In genomic region chr5:87137280-87137679, GRCh38 we compare ENCODE assay signal across 28 cellular contexts.
A peak's percentile ranks its signal among the peaks of the same experiment; 100 is the strongest.
DNase-seq lines count a peak whose midpoint lies in the region; ATAC-seq and TF ChIP-seq lines count a peak whose summit lies in the region.
"Had no signal": no experiment of that assay in that cellular context is flagged by ENCODE, and none has a peak within 500 bp of the region (broad histone marks: within the 10 kb centered on the region; RNA-seq: fewer than 3 reads in every experiment).

No MANE protein-coding gene starts in this region.

- H2AFZ ChIP-seq in mesenchymal stem cell (ENCODE audit: low read depth, low read length) (no peak overlapping the region), smooth muscle cell (ENCODE audit: low read depth) (peak overlapping the region; percentile 85)

- DNase-seq in G401 (ENCODE audit: low spot score) (peak; percentile 10), fibroblast of the aortic adventitia (ENCODE audit: low read depth) (peak; percentile 61), mesenchymal stem cell (no peak), smooth muscle cell (lab: John Stamatoyannopoulos, UW; ENCODE audit: unreplicated experiment) (no peak), endothelial cell (ENCODE audit: low spot score) (no peak), SKM-1 treated with dmso at 0.1 percent for 144 hours (lab: John Stamatoyannopoulos, UW; ENCODE audit: unreplicated experiment) (no peak)
- DNase-seq in activated CD8-positive, alpha-beta T cell treated with anti-CD3 and anti-CD28 coated beads for 36 hours: no peak
- DNase-seq: activated CD8-positive, alpha-beta T cell treated with anti-CD3 and anti-CD28 coated beads, Interleukin-2, amount 10 ng/mL, durations not matched to agents 7 days and 5 days; amniotic stem cell; COR-L47; DMS53; effector CD8-positive, alpha-beta T cell; KBM-7; NCI-H1105; NCI-H2029; NCI-H524 treated with DMSO at 0.1 percent for 48 hours; occipital lobe; PC-3; retina; stimulated activated CD4-positive, alpha-beta T cell treated with anti-CD3 and anti-CD28 coated beads, Interleukin-4, amount 100 ng/mL, for 1 hour; upper lobe of left lung had no signal

- H2AK5ac ChIP-seq in mesenchymal stem cell (ENCODE audit: low read length, severe bottlenecking): no peak overlapping the region

- H3K9ac ChIP-seq in mesenchymal stem cell (ENCODE audit: low read length) (peak overlapping the region; percentile 84), smooth muscle cell (ENCODE audit: low read depth) (no peak overlapping the region)

- H3K27me3 ChIP-seq in mesenchymal stem cell (ENCODE audit: control insufficient read depth in 1 of 2, insufficient read depth in 1 of 2, low read length in 2 of 2) (no peaks in the 10 kb centered on the region), smooth muscle cell (ENCODE audit: low read depth) (no peaks in the 10 kb centered on the region)
- H3K27me3 ChIP-seq: upper lobe of left lung had no signal

- no peak overlapping the region for H2BK120ac ChIP-seq in mesenchymal stem cell (ENCODE audit: low read depth, low read length)

- H3K27ac ChIP-seq in mesenchymal stem cell (ENCODE audit: low read length, poor library complexity, severe bottlenecking) (no peak overlapping the region), smooth muscle cell (ENCODE audit: low read depth) (no peak overlapping the region)
- H3K27ac ChIP-seq: C4-2B, HL-60, upper lobe of left lung had no signal

- H3K4me2 ChIP-seq in mesenchymal stem cell (ENCODE audit: low read length, poor library complexity, severe bottlenecking) (no peak overlapping the region), smooth muscle cell (peak overlapping the region; percentile 1)

- ATAC-seq in activated CD8-positive, alpha-beta T cell treated with anti-CD3 and anti-CD28 coated beads for 36 hours: no peak
- ATAC-seq in GM21529 (IDR thresholded peaks at IDR 0.05; ENCODE audit: unreplicated experiment): no peak
- ATAC-seq: activated CD8-positive, alpha-beta T cell treated with anti-CD3 and anti-CD28 coated beads, Interleukin-2, amount 10 ng/mL, durations not matched to agents 7 days and 5 days; natural killer cell treated with Interleukin-12 subunit alpha and Interleukin-12 subunit beta and Interleukin-15 and Interleukin-18, amount 100 ng/mL, for 72 hours; PC-3 had no signal

- H3K14ac ChIP-seq in mesenchymal stem cell (ENCODE audit: low read length in 2 of 2): no peak overlapping the region

- H3K4me1 ChIP-seq in mesenchymal stem cell (ENCODE audit: control insufficient read depth, insufficient read depth, low read depth, low read length) (no peaks in the 10 kb centered on the region), smooth muscle cell (ENCODE audit: low read depth) (no peaks in the 10 kb centered on the region)
- H3K4me1 ChIP-seq: HAP-1, upper lobe of left lung had no signal

- no peak overlapping the region for H3K23ac ChIP-seq in mesenchymal stem cell (ENCODE audit: low read length in 2 of 2)

- H3K9me3 Mint-ChIP-seq in endothelial cell (ENCODE audit: unreplicated experiment): no peaks in the 10 kb centered on the region
- H3K9me3 Mint-ChIP-seq in activated CD8-positive, alpha-beta T cell treated with anti-CD3 and anti-CD28 coated beads for 36 hours: peaks cover 3% of the 10 kb centered on the region
- H3K9me3 Mint-ChIP-seq: activated naive CD4-positive, alpha-beta T cell treated with anti-CD3 and anti-CD28 coated beads, Interleukin-2, amount 50 U/mL, for 24 hours; natural killer cell treated with Interleukin-12 subunit alpha and Interleukin-12 subunit beta and Interleukin-15 and Interleukin-18, amount 100 ng/mL, for 72 hours had no signal

- H4K91ac ChIP-seq in mesenchymal stem cell (ENCODE audit: low read length): no peak overlapping the region

- H3K79me1 ChIP-seq in mesenchymal stem cell (replicated peaks; ENCODE audit: low read length, poor library complexity, severe bottlenecking): no peaks in the 10 kb centered on the region

- H3K4me3 Mint-ChIP-seq in endothelial cell (ENCODE audit: unreplicated experiment): no peak overlapping the region
- H3K4me3 Mint-ChIP-seq in activated CD8-positive, alpha-beta T cell treated with anti-CD3 and anti-CD28 coated beads for 36 hours: no peak overlapping the region
- H3K4me3 Mint-ChIP-seq: activated CD8-positive, alpha-beta T cell treated with anti-CD3 and anti-CD28 coated beads, Interleukin-2, amount 10 ng/mL, durations not matched to agents 7 days and 5 days; activated naive CD4-positive, alpha-beta T cell treated with anti-CD3 and anti-CD28 coated beads, Interleukin-2, amount 50 U/mL, for 24 hours; natural killer cell treated with Interleukin-12 subunit alpha and Interleukin-12 subunit beta and Interleukin-15 and Interleukin-18, amount 100 ng/mL, for 72 hours had no signal

- no peak overlapping the region for H3K18ac ChIP-seq in mesenchymal stem cell (ENCODE audit: low read depth in 1 of 2, low read length in 2 of 2)

- H3K36me3 Mint-ChIP-seq in endothelial cell (ENCODE audit: low read depth, unreplicated experiment): no peaks in the 10 kb centered on the region
- no peaks in the 10 kb centered on the region for H3K36me3 Mint-ChIP-seq in activated CD8-positive, alpha-beta T cell treated with anti-CD3 and anti-CD28 coated beads for 36 hours (ENCODE audit: low read depth)
- H3K36me3 Mint-ChIP-seq: activated naive CD4-positive, alpha-beta T cell treated with anti-CD3 and anti-CD28 coated beads, Interleukin-2, amount 50 U/mL, for 24 hours had no signal

- H2BK5ac ChIP-seq in mesenchymal stem cell (ENCODE audit: low read depth, low read length, poor library complexity, severe bottlenecking): no peak overlapping the region

- no peaks in the 10 kb centered on the region for H3K79me2 ChIP-seq in smooth muscle cell (ENCODE audit: low read depth)

- H3K36me3 ChIP-seq in mesenchymal stem cell (ENCODE audit: control insufficient read depth in 1 of 2, insufficient read depth in 2 of 2, low read depth in 1 of 2, low read length in 2 of 2) (no peaks in the 10 kb centered on the region), smooth muscle cell (ENCODE audit: low read depth) (no peaks in the 10 kb centered on the region)
- H3K36me3 ChIP-seq: HAP-1, upper lobe of left lung had no signal

- CTCF ChIA-PET in activated CD8-positive, alpha-beta T cell treated with anti-CD3 and anti-CD28 coated beads for 36 hours (lab: Charles Lee): interaction anchor here (1.5 kb wide), 1 partner anchor 9 kb away, joined by 3 read pairs; no protein-coding TSS in a partner anchor

- H3K4ac ChIP-seq in mesenchymal stem cell (ENCODE audit: low read depth in 1 of 2, low read length in 2 of 2): no peak overlapping the region

- TF ChIP-seq CTCF in fibroblast of the aortic adventitia (IDR thresholded peaks at IDR 0.05; ENCODE audit: insufficient read depth, low read length) (no peak), smooth muscle cell (IDR thresholded peaks at IDR 0.05; ENCODE audit: borderline replicate concordance, insufficient read depth, poor library complexity, severe bottlenecking) (no peak), endothelial cell (IDR thresholded peaks at IDR 0.05; ENCODE audit: unreplicated experiment) (no peak)
- no peak for TF ChIP-seq CTCF in activated CD8-positive, alpha-beta T cell treated with anti-CD3 and anti-CD28 coated beads for 36 hours (IDR thresholded peaks at IDR 0.05)

- H3K27ac Mint-ChIP-seq in endothelial cell (ENCODE audit: unreplicated experiment): no peak overlapping the region
- H3K27ac Mint-ChIP-seq in activated CD8-positive, alpha-beta T cell treated with anti-CD3 and anti-CD28 coated beads for 36 hours: no peak overlapping the region
- H3K27ac Mint-ChIP-seq: activated CD8-positive, alpha-beta T cell treated with anti-CD3 and anti-CD28 coated beads, Interleukin-2, amount 10 ng/mL, durations not matched to agents 7 days and 5 days; activated naive CD4-positive, alpha-beta T cell treated with anti-CD3 and anti-CD28 coated beads, Interleukin-2, amount 50 U/mL, for 24 hours; activated T-helper 2 cell treated with anti-CD3 and anti-CD28 coated beads, Interferon-gamma antibody, Interleukin-2, Interleukin-4, amounts not matched to agents 10 μg/mL and 5 μg/mL and 100 μg/mL, durations not matched to agents 14 hours and 24 hours and 36 hours; natural killer cell treated with Interleukin-12 subunit alpha and Interleukin-12 subunit beta and Interleukin-15 and Interleukin-18, amount 100 ng/mL, for 72 hours had no signal

- no peak overlapping the region for H4K8ac ChIP-seq in mesenchymal stem cell (ENCODE audit: low read length)

- no CpG with 5 or more reads among the region's 3 CpGs for WGBS in mesenchymal stem cell
- WGBS in smooth muscle cell (ENCODE audit: low lambda C conversion rate): 88% methylated on average over 3 of the region's 3 CpGs

- POLR2A ChIA-PET in activated CD8-positive, alpha-beta T cell treated with anti-CD3 and anti-CD28 coated beads for 36 hours (lab: Charles Lee): no interaction called here

- H3K4me1 Mint-ChIP-seq in endothelial cell (ENCODE audit: unreplicated experiment): peaks cover 4% of the 10 kb centered on the region
- peaks cover 12% of the 10 kb centered on the region for H3K4me1 Mint-ChIP-seq in activated CD8-positive, alpha-beta T cell treated with anti-CD3 and anti-CD28 coated beads for 36 hours (ENCODE audit: low read depth)

- H3K4me3 ChIP-seq in fibroblast of the aortic adventitia (ENCODE audit: low read depth, low read length): no peak overlapping the region
- no peak overlapping the region for H3K4me3 ChIP-seq in mesenchymal stem cell (ENCODE audit: insufficient read depth in 1 of 2, low read depth in 1 of 2, low read length in 2 of 2)
- H3K4me3 ChIP-seq in smooth muscle cell: no peak overlapping the region
- H3K4me3 ChIP-seq: HAP-1, upper lobe of left lung had no signal

- intact Hi-C loops in activated CD8-positive, alpha-beta T cell treated with anti-CD3 and anti-CD28 coated beads for 36 hours (cut with micrococcal nuclease): no loop called here

- no peaks in the 10 kb centered on the region for H4K20me1 ChIP-seq in smooth muscle cell (ENCODE audit: low read depth)

- H2BK12ac ChIP-seq in mesenchymal stem cell (ENCODE audit: low read length in 2 of 2): no peak overlapping the region

- no peak overlapping the region for H2BK15ac ChIP-seq in mesenchymal stem cell (ENCODE audit: low read depth, poor library complexity, severe bottlenecking)

- no peaks in the 10 kb centered on the region for H3K27me3 Mint-ChIP-seq in endothelial cell (ENCODE audit: unreplicated experiment)
- no peaks in the 10 kb centered on the region for H3K27me3 Mint-ChIP-seq in activated CD8-positive, alpha-beta T cell treated with anti-CD3 and anti-CD28 coated beads for 36 hours
- H3K27me3 Mint-ChIP-seq: activated naive CD4-positive, alpha-beta T cell treated with anti-CD3 and anti-CD28 coated beads, Interleukin-2, amount 50 U/mL, for 24 hours; natural killer cell treated with Interleukin-12 subunit alpha and Interleukin-12 subunit beta and Interleukin-15 and Interleukin-18, amount 100 ng/mL, for 72 hours had no signal

- H3K9me3 ChIP-seq in mesenchymal stem cell (ENCODE audit: control insufficient read depth, low read length) (no peaks in the 10 kb centered on the region), smooth muscle cell (replicated peaks; ENCODE audit: low read depth) (no peaks in the 10 kb centered on the region)
- H3K9me3 ChIP-seq: HAP-1, upper lobe of left lung had no signal

- H3F3A ChIP-seq in smooth muscle cell (ENCODE audit: low read depth): no peaks in the 10 kb centered on the region

- in situ Hi-C loops in G401 (cut with HindIII; ENCODE audit: low sequenced_read_pairs): no loop called here

Comparison
In these comparisons a context has a peak if more than half of its experiments do, and no peak if none do; other contexts are left out.
1. DNase-seq: peak in G401 (single experiment) and fibroblast of the aortic adventitia (single experiment); none in mesenchymal stem cell (single experiment), smooth muscle cell (single experiment), endothelial cell (single experiment), activated CD8-positive, alpha-beta T cell treated with anti-CD3 and anti-CD28 coated beads for 36 hours (single experiment) and SKM-1 treated with dmso at 0.1 percent for 144 hours (single experiment).